ENCODE assay signal across 12 cellular contexts in genomic region chr12:15732341-15733061, GRCh38. TPM values are rescaled to one million over a fixed set of nuclear protein-coding genes. Genes with fewer than 3 reads are reported as not detected.
DNase-seq lines count a peak whose midpoint lies in the region; ATAC-seq and TF ChIP-seq lines count a peak whose summit lies in the region.
"Had no signal": no experiment of that assay in that cellular context is flagged by ENCODE, and none has a peak within 500 bp of the region (broad histone marks: within the 10 kb centered on the region; RNA-seq: fewer than 3 reads in every experiment).

No MANE protein-coding gene starts in this region.

- peaks cover 3% of the 10 kb centered on the region for H3K36me3 ChIP-seq in adipocyte (ENCODE audit: control insufficient read depth, insufficient read depth, low read length, severe bottlenecking)
- no peaks in the 10 kb centered on the region for H3K36me3 ChIP-seq in lower lobe of right lung

- no peaks in the 10 kb centered on the region for H3K36me3 Mint-ChIP-seq in immature natural killer cell
- H3K36me3 Mint-ChIP-seq: activated CD4-positive, alpha-beta memory T cell treated with anti-CD3 and anti-CD28 coated beads for 36 hours had no signal

- H3K27ac Mint-ChIP-seq in immature natural killer cell: no peak overlapping the region
- H3K27ac Mint-ChIP-seq: activated CD4-positive, alpha-beta memory T cell treated with anti-CD3 and anti-CD28 coated beads for 36 hours; stimulated activated naive CD8-positive, alpha-beta T cell treated with anti-CD3 and anti-CD28 coated beads, Interleukin-15, Interleukin-2, amounts not matched to agents 100 ng/mL and 50 ng/mL, for 24 hours had no signal

- no peaks in the 10 kb centered on the region for H3K27me3 ChIP-seq in adipocyte (replicated peaks; ENCODE audit: control insufficient read depth, insufficient read depth, low read length)
- H3K27me3 ChIP-seq in lower lobe of right lung (ENCODE audit: low read depth): no peaks in the 10 kb centered on the region

- no peaks in the 10 kb centered on the region for H3K9me3 ChIP-seq in adipocyte (ENCODE audit: control insufficient read depth, low read length)
- H3K9me3 ChIP-seq in lower lobe of right lung: no peaks in the 10 kb centered on the region

- no peaks in the 10 kb centered on the region for H3K4me1 Mint-ChIP-seq in immature natural killer cell

- H3K9ac ChIP-seq in adipocyte (ENCODE audit: low read length): no peak overlapping the region

- H3K27ac ChIP-seq in lower lobe of right lung: no peak overlapping the region
- H3K27ac ChIP-seq: PC-9 had no signal

- peak overlapping the region; percentile 59 for H3K4me3 ChIP-seq in adipocyte (ENCODE audit: low read length)
- H3K4me3 ChIP-seq in lower lobe of right lung: no peak overlapping the region
- H3K4me3 ChIP-seq: PC-9 had no signal

- ATAC-seq in GM18517 (IDR thresholded peaks at IDR 0.05; ENCODE audit: unreplicated experiment) (peak; percentile 83), HG02623 (IDR thresholded peaks at IDR 0.05; ENCODE audit: unreplicated experiment) (peak; percentile 47), lower lobe of right lung (peak; percentile 58 to 80), GM19351 (IDR thresholded peaks at IDR 0.05; ENCODE audit: unreplicated experiment) (no peak)

- H3K4me1 ChIP-seq in adipocyte (ENCODE audit: control insufficient read depth, insufficient read depth, low read length): peaks cover 53% of the 10 kb centered on the region
- no peaks in the 10 kb centered on the region for H3K4me1 ChIP-seq in lower lobe of right lung

- no peak overlapping the region for H3K4me3 Mint-ChIP-seq in immature natural killer cell
- H3K4me3 Mint-ChIP-seq: activated CD4-positive, alpha-beta memory T cell treated with anti-CD3 and anti-CD28 coated beads for 36 hours; stimulated activated naive CD8-positive, alpha-beta T cell treated with anti-CD3 and anti-CD28 coated beads, Interleukin-15, Interleukin-2, amounts not matched to agents 100 ng/mL and 50 ng/mL, for 24 hours had no signal

- DNase-seq in adipocyte (ENCODE audit: low read depth): no peak
- DNase-seq in lower lobe of right lung: no peak
- DNase-seq in immature natural killer cell: no peak
- no peak for DNase-seq in NCI-H1436 treated with DMSO at 0.1 percent for 48 hours (lab: John Stamatoyannopoulos, UW)
- no peak for DNase-seq in RPMI8226
- DNase-seq: activated CD4-positive, alpha-beta memory T cell treated with anti-CD3 and anti-CD28 coated beads for 36 hours; cerebellar nuclear complex; PC-9 had no signal

- H3K27me3 Mint-ChIP-seq in immature natural killer cell (ENCODE audit: low read depth in 3 of 3): peaks cover 0 to 2% (median 0%) of the 10 kb centered on the region in 3 donors

- peaks cover 0 to 4% (median 0%) of the 10 kb centered on the region in 6 donors for H3K9me3 Mint-ChIP-seq in immature natural killer cell
- H3K9me3 Mint-ChIP-seq: activated CD4-positive, alpha-beta memory T cell treated with anti-CD3 and anti-CD28 coated beads for 36 hours; stimulated activated naive CD8-positive, alpha-beta T cell treated with anti-CD3 and anti-CD28 coated beads, Interleukin-15, Interleukin-2, amounts not matched to agents 100 ng/mL and 50 ng/mL, for 24 hours had no signal

- TF ChIP-seq CTCF in lower lobe of right lung (IDR thresholded peaks at IDR 0.05): no peak

- intact Hi-C loops in lower lobe of right lung (cut with DNase I): no loop called here

RNA-seq across cellular contexts. Expression of gene EPS8, which starts 56.7 kb away (rescaled TPM):
- 72.8 TPM for total RNA-seq in lower lobe of right lung
- 1 to 10 TPM in 2 of 3 donors, under 1 TPM in 1; 0.24 to 2.8 (median 2.0) TPM for polyA plus RNA-seq in immature natural killer cell
